Comparison of ENCODE assay signal across 8 cellular contexts in the genomic region with DNA sequence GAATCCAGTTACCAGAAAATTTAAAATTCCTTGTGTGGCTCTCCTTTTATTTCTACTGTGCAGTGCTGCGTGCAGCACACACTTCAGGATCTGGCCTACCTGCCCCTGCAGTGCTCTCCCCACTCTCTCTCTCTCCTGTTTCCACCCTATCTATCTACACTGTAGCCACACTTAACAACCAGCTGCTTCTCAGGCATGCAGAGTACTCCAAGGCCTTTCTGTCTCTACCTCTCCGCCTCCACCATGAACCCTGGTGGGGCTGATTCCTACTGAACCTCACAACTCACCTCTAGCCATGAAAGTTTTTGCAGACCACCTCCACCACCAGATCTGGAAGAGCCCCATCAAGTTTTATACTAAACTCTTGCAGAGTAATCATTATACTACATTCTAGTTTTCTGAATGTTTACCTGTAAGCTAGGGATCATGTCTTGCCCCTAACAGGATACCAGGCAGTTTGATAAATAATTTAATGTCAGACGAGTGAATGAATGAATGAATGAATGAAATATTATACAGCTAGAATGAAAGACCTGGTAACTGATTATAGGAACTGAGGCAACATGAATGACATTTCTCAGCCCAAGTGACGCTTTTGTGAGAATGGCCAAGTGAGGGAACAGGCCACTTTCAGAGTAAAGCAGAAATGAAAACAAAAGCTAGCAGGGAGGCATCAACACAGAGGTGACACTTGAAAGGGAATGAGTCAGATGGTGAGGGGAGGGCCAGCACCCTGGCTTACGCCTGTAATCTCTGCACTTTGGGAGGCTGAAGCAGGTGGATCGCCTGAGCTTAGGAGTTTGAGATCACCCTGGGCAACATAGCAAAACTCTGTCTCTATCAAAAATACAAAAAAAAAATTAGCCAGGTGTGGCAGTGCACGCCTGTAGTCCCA.
A peak's percentile ranks its signal among the peaks of the same experiment; 100 is the strongest.
DNase-seq lines count a peak whose midpoint lies in the region; ATAC-seq and TF ChIP-seq lines count a peak whose summit lies in the region.

No MANE protein-coding gene starts in this region.

- H3K27ac ChIP-seq in left lung: no peak overlapping the region
- H3K27ac ChIP-seq in dorsolateral prefrontal cortex: no peak overlapping the region

- H3K4me1 Mint-ChIP-seq in Caco-2 (ENCODE audit: low read depth, unreplicated experiment): peaks cover 6% of the 10 kb centered on the region

- in situ Hi-C loops in GM13976 (cut with MboI; ENCODE audit: low sequenced_read_pairs, unreplicated experiment): no loop called here

- H3K4me1 ChIP-seq in left lung (no peaks in the 10 kb centered on the region), Caco-2 (no peaks in the 10 kb centered on the region)

- H3K36me3 ChIP-seq in left lung (no peaks in the 10 kb centered on the region), Caco-2 (ENCODE audit: control insufficient read depth, insufficient read depth, low read length) (no peaks in the 10 kb centered on the region)

- no peak overlapping the region for H3K27ac Mint-ChIP-seq in Caco-2 (ENCODE audit: unreplicated experiment)

- CTCF ChIA-PET in Caco-2 (lab: Charles Lee): no interaction called here

- H3K36me3 Mint-ChIP-seq in Caco-2 (ENCODE audit: insufficient read depth, unreplicated experiment): peaks cover 4% of the 10 kb centered on the region

- POLR2A ChIA-PET in Caco-2 (lab: Charles Lee): no interaction called here

- H3K4me3 ChIP-seq in left lung: no peak overlapping the region
- H3K4me3 ChIP-seq in dorsolateral prefrontal cortex: no peak overlapping the region
- H3K4me3 ChIP-seq in Caco-2 (ENCODE audit: low read depth, low read length): no peak overlapping the region

- H3K9me3 ChIP-seq in left lung (no peaks in the 10 kb centered on the region), Caco-2 (no peaks in the 10 kb centered on the region)

- H3K9me3 Mint-ChIP-seq in Caco-2 (ENCODE audit: unreplicated experiment): peaks cover 13% of the 10 kb centered on the region

- no peak for TF ChIP-seq CTCF in GM13976 (IDR thresholded peaks at IDR 0.05; ENCODE audit: borderline replicate concordance, control extremely low read depth, extremely low read depth, insufficient read depth, missing control alignments)
- TF ChIP-seq CTCF in left lung (IDR thresholded peaks at IDR 0.05): no peak
- TF ChIP-seq CTCF in dorsolateral prefrontal cortex (IDR thresholded peaks at IDR 0.05 in 54 of 56, conservative IDR thresholded peaks at IDR 0.05 in 2 of 56; ENCODE audit: low read depth in 1 of 56, partially characterized antibody in 56 of 56): no peak
- TF ChIP-seq CTCF in Caco-2 (IDR thresholded peaks at IDR 0.05; ENCODE audit: insufficient read depth in 1 of 2, low read depth in 1 of 2, low read length in 1 of 2, severe bottlenecking in 1 of 2, unreplicated experiment in 1 of 2): no peak

- no peak for TF ChIP-seq POLR2A in erythroblast (IDR thresholded peaks at IDR 0.05; ENCODE audit: low read length)

- BruUV-seq in Caco-2 (replicated peaks; lab: Mats Ljungman, UMichigan): no TSS peak

- DNase-seq in GM13976 (ENCODE audit: low spot score) (peak; percentile 45), left lung (no peak), erythroblast (lab: John Stamatoyannopoulos, UW) (no peak), dorsolateral prefrontal cortex (no peak), Caco-2 (no peak), NCI-H2196 treated with DMSO at 0.1 percent for 48 hours (lab: John Stamatoyannopoulos, UW; ENCODE audit: unreplicated experiment) (no peak)

- intact Hi-C loops in left lung (cut with DNase I) (no loop called here), dorsolateral prefrontal cortex (cut with DNase I) (no loop called here), Caco-2 (cut with micrococcal nuclease; ENCODE audit: unreplicated experiment) (no loop called here)

- no peaks in the 10 kb centered on the region for H3K27me3 Mint-ChIP-seq in Caco-2 (ENCODE audit: insufficient read depth, unreplicated experiment)

- H3K27me3 ChIP-seq in left lung: no peaks in the 10 kb centered on the region
- H3K27me3 ChIP-seq in dorsolateral prefrontal cortex: no peaks in the 10 kb centered on the region
- H3K27me3 ChIP-seq in Caco-2 (replicated peaks; ENCODE audit: control insufficient read depth, insufficient read depth, low read length): no peaks in the 10 kb centered on the region

- H3K4me3 Mint-ChIP-seq in Caco-2 (ENCODE audit: unreplicated experiment): no peak overlapping the region

- ATAC-seq in GM21447 (IDR thresholded peaks at IDR 0.05; ENCODE audit: unreplicated experiment) (peak; percentile 95), HG03469 (IDR thresholded peaks at IDR 0.05; ENCODE audit: unreplicated experiment) (peak; percentile 97), left lung (peak; percentile 81)
